10 cellular contexts compared by ENCODE assay signal in the genomic region with DNA sequence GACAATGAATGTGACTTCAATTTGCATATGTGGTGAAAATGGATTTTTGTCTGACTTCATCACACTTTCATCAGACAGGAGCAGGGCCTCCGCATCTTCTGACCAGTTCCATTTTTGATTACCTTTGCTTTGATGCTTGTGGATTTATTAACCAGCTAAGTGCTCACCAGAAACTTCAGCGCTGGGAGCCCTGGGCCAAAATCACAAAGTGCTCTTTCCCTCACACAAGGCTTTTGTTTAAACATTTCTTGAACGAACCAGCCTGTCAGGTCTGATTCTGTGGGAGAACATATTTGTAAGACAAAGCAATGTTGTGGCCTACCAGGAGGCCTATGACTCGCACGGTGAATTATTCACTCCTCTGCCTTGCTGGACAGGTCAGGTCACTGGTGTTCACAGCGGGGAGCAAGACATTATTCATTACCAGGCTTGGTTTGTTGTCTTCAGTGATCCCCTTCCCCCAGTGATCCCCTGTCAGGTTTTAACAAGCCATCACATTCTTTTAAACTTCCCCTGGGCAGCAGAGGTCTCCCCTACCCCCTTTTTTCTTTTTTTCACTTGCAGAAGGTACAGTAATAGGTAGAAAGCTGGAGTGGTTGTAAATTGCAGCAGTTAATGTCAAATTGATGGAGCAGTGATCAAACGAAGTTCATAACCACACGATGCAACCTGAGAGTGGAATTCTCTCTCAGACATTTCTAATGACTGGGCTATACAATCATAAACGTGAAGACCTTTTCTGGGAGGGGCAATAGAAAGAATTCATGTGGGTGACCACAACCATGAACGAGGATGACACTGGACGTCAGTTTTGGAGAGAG.
DNase-seq lines count a peak whose midpoint lies in the region; ATAC-seq and TF ChIP-seq lines count a peak whose summit lies in the region.
"Had no signal": no experiment of that assay in that cellular context is flagged by ENCODE, and none has a peak within 500 bp of the region (broad histone marks: within the 10 kb centered on the region; RNA-seq: fewer than 3 reads in every experiment).

No MANE protein-coding gene starts in this region.

- no peak for TF ChIP-seq CTCF in coronary artery (IDR thresholded peaks at IDR 0.05)

- in situ Hi-C loops in Caki2 (cut with HindIII; ENCODE audit: low pct_unique_long_range_greater_than_20kb, low sequenced_read_pairs), result no loop called here

- no peak overlapping the region for H3K4me3 ChIP-seq in coronary artery

- peak; percentile 54 for ATAC-seq in HG02798 (IDR thresholded peaks at IDR 0.05; ENCODE audit: poor library complexity, unreplicated experiment)

- DNase-seq in Caki2 (ENCODE audit: low read depth) (peak; percentile 98), amniotic epithelial cell (ENCODE audit: low read depth) (peak; percentile 96), kidney tubule cell (ENCODE audit: low spot score) (peak; percentile 100), NCI-H2227 (lab: John Stamatoyannopoulos, UW; ENCODE audit: unreplicated experiment) (no peak), activated gamma-delta T cell treated with Interleukin-2 at 50 U/mL for 16 hours (no peak), coronary artery (ENCODE audit: low spot score) (no peak), NCI-H2029 (lab: John Stamatoyannopoulos, UW) (no peak)
- DNase-seq: activated T-cell treated with anti-CD3 and anti-CD28 coated beads, Interleukin-2, amount 50 U/mL, for 1 hour; Kasumi-1 had no signal

- H3K27ac ChIP-seq in coronary artery, result no peak overlapping the region

Comparison
In these comparisons a context has a peak if more than half of its experiments do, and no peak if none do; other contexts are left out.
1. DNase-seq: peak in Caki2 (single experiment), amniotic epithelial cell (single experiment) and kidney tubule cell (single experiment); none in NCI-H2227 (single experiment), activated gamma-delta T cell treated with Interleukin-2 at 50 U/mL for 16 hours (single experiment), coronary artery (single experiment) and NCI-H2029 (single experiment).